ENCODE assay signal across 9 cellular contexts in the genomic region with DNA sequence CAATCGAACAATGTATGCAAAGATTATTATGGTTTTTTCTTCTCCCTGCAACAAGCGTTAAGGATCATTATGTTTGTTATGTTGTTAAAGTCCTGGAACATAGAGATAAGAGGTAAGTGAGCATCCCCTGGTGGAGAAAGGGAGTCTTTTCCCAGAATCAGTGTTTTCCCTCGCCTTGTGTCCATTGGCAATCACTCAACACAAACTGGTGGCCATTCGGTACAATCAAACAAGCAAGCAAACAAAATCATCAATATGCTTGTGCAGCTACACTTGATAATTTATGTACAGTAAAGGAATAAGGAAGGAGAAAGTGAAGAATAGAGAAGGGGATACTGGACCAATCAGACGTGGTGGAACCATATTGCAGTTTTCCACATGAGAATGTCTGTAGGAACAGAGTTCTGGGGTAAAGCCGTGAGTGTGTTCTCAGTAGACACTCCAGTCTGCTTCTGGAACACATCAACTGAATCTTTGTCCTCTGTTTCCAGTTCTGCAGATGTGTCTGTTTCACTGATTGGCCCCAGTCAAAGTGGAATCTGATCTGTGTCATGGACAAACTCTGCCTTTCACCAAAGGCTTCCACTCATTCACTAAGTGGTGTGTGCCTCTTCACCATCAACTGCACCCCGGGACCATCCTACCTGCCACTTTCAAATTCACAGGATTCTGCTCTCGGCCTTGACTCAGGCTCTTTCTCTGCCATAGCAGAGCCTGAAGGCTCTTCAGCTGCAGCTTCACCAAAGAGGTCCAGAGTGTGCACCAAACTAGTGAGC.
DNase-seq lines count a peak whose midpoint lies in the region; ATAC-seq, FAIRE-seq and TF ChIP-seq lines count a peak whose summit lies in the region.
"Had no signal": no experiment of that assay in that cellular context is flagged by ENCODE, and none has a peak within 500 bp of the region (broad histone marks: within the 10 kb centered on the region; RNA-seq: fewer than 3 reads in every experiment).

No MANE protein-coding gene starts in this region.

- peak; percentile 62 for FAIRE-seq in endometrium (lab: Jason Lieb, UNC)

- H3K4me3 ChIP-seq in GM12875 (ENCODE audit: low read depth, low read length): no peak overlapping the region
- H3K4me3 ChIP-seq: mucosa of descending colon had no signal

- ATAC-seq in HG02763 (IDR thresholded peaks at IDR 0.05; ENCODE audit: unreplicated experiment) (no peak), HG03097 (IDR thresholded peaks at IDR 0.05; ENCODE audit: low FRiP score, unreplicated experiment) (no peak), HG03571 (IDR thresholded peaks at IDR 0.05; ENCODE audit: unreplicated experiment) (no peak)
- ATAC-seq: mucosa of descending colon had no signal

- DNase-seq in AG20443 (ENCODE audit: low spot score) (peak; percentile 61), NCI-H82 (lab: John Stamatoyannopoulos, UW) (peak; percentile 60), renal cortical epithelial cell (ENCODE audit: low read depth) (peak; percentile 61)

- TF ChIP-seq CTCF in GM12875 (IDR thresholded peaks at IDR 0.05; ENCODE audit: borderline replicate concordance, insufficient read depth, low read depth, low read length): peak; percentile 34; the same call in 1 of the 2 replicates
